In genomic region chr6:169530762-169531143, GRCh38 we compare ENCODE assay signal across 10 cellular contexts.
A peak's percentile ranks its signal among the peaks of the same experiment; 100 is the strongest.
DNase-seq lines count a peak whose midpoint lies in the region; ATAC-seq and TF ChIP-seq lines count a peak whose summit lies in the region.
"Had no signal": no experiment of that assay in that cellular context is flagged by ENCODE, and none has a peak within 500 bp of the region (broad histone marks: within the 10 kb centered on the region; RNA-seq: fewer than 3 reads in every experiment).

No MANE protein-coding gene starts in this region.

- no peak overlapping the region for H3K9ac ChIP-seq in stomach smooth muscle (ENCODE audit: low read length in 2 of 2)

- intact Hi-C loops in activated CD4-positive, alpha-beta memory T cell treated with anti-CD3 and anti-CD28 coated beads for 36 hours (cut with micrococcal nuclease) = loop anchor here (10.0 kb wide), 1 partner anchor 316 kb away; no protein-coding TSS in a partner anchor
- intact Hi-C loops in dorsolateral prefrontal cortex (cut with DNase I) = no loop called here

- TF ChIP-seq CTCF in GM10248 (IDR thresholded peaks at IDR 0.05; ENCODE audit: control extremely low read depth, extremely low read depth, low read depth, missing control alignments) (no peak), dorsolateral prefrontal cortex (IDR thresholded peaks at IDR 0.05 in 54 of 56, conservative IDR thresholded peaks at IDR 0.05 in 2 of 56; ENCODE audit: low read depth in 1 of 56, partially characterized antibody in 56 of 56) (no peak)

- peaks cover 8% of the 10 kb centered on the region for H3K27me3 Mint-ChIP-seq in activated T-cell treated with anti-CD3 and anti-CD28 coated beads, Interleukin-2, amount 50 U/mL, for 72 hours (ENCODE audit: low read depth)
- no peaks in the 10 kb centered on the region for H3K27me3 Mint-ChIP-seq in activated CD4-positive, alpha-beta memory T cell treated with anti-CD3 and anti-CD28 coated beads for 36 hours

- H3K9me3 ChIP-seq in stomach smooth muscle (ENCODE audit: control insufficient read depth in 2 of 2, low read length in 2 of 2) = peaks cover 7 to 11% of the 10 kb centered on the region in 2 donors

- POLR2A ChIA-PET in activated CD4-positive, alpha-beta memory T cell treated with anti-CD3 and anti-CD28 coated beads for 36 hours (lab: Charles Lee) = no interaction called here
- POLR2A ChIA-PET in GM10248 (lab: Yijun Ruan, JAX) = no interaction called here

- DNase-seq in activated T-cell treated with anti-CD3 and anti-CD28 coated beads, Interleukin-2, amount 50 U/mL, for 72 hours = peak; percentile 30 to 33
- no peak for DNase-seq in activated T-cell treated with anti-CD3 and anti-CD28 coated beads, Interleukin-2, amount 50 U/mL, for 48 hours
- DNase-seq in activated CD4-positive, alpha-beta memory T cell treated with anti-CD3 and anti-CD28 coated beads for 36 hours = peak; percentile 14
- DNase-seq in left kidney (ENCODE audit: low read depth, low spot score) (peak; percentile 11), GM10248 (ENCODE audit: extremely low spot score) (no peak), H4 (ENCODE audit: low spot score) (no peak), dorsolateral prefrontal cortex (no peak)
- DNase-seq: NCI-H187 treated with DMSO at 0.1 percent for 48 hours had no signal

- peaks cover 10% of the 10 kb centered on the region for H3K4me1 ChIP-seq in stomach smooth muscle (ENCODE audit: control insufficient read depth, insufficient read depth, low read length)

- peak; percentile 85 to 89 for ATAC-seq in activated T-cell treated with anti-CD3 and anti-CD28 coated beads, Interleukin-2, amount 50 U/mL, for 72 hours (replicated peaks in 1 of 2)

- peaks cover 11 to 13% of the 10 kb centered on the region in 2 donors for H3K36me3 Mint-ChIP-seq in activated T-cell treated with anti-CD3 and anti-CD28 coated beads, Interleukin-2, amount 50 U/mL, for 72 hours (ENCODE audit: insufficient read depth in 2 of 2)
- peaks cover 8% of the 10 kb centered on the region for H3K36me3 Mint-ChIP-seq in activated CD4-positive, alpha-beta memory T cell treated with anti-CD3 and anti-CD28 coated beads for 36 hours

- peak overlapping the region; percentile 77 for H3K27ac ChIP-seq in stomach smooth muscle (ENCODE audit: low read length)
- no peak overlapping the region for H3K27ac ChIP-seq in dorsolateral prefrontal cortex

- H3K9me3 Mint-ChIP-seq in activated T-cell treated with anti-CD3 and anti-CD28 coated beads, Interleukin-2, amount 50 U/mL, for 72 hours = peaks cover 1 to 7% of the 10 kb centered on the region in 2 donors
- H3K9me3 Mint-ChIP-seq in activated CD4-positive, alpha-beta memory T cell treated with anti-CD3 and anti-CD28 coated beads for 36 hours = peaks cover 19% of the 10 kb centered on the region

- H3K4me1 Mint-ChIP-seq in activated T-cell treated with anti-CD3 and anti-CD28 coated beads, Interleukin-2, amount 50 U/mL, for 72 hours (ENCODE audit: low read depth) = peaks cover 17% of the 10 kb centered on the region
- peaks cover 13% of the 10 kb centered on the region for H3K4me1 Mint-ChIP-seq in activated CD4-positive, alpha-beta memory T cell treated with anti-CD3 and anti-CD28 coated beads for 36 hours (ENCODE audit: low read depth)
- H3K4me1 Mint-ChIP-seq: mesothelial cell of epicardium had no signal

- no peak overlapping the region for H3K27ac Mint-ChIP-seq in activated T-cell treated with anti-CD3 and anti-CD28 coated beads, Interleukin-2, amount 50 U/mL, for 72 hours
- no peak overlapping the region for H3K27ac Mint-ChIP-seq in activated CD4-positive, alpha-beta memory T cell treated with anti-CD3 and anti-CD28 coated beads for 36 hours
- H3K27ac Mint-ChIP-seq: mesothelial cell of epicardium had no signal

- CTCF ChIA-PET in activated CD4-positive, alpha-beta memory T cell treated with anti-CD3 and anti-CD28 coated beads for 36 hours (lab: Charles Lee) = no interaction called here
- CTCF ChIA-PET in GM10248 (lab: Yijun Ruan, JAX) = interaction anchor here (1.0 to 1.5 kb wide), 3 partner anchors 10 to 18 kb away, joined by 3 to 6 read pairs (median 3); no protein-coding TSS in a partner anchor

- H3K27me3 ChIP-seq in stomach smooth muscle (ENCODE audit: control insufficient read depth in 1 of 2, insufficient read depth in 2 of 2, low read length in 2 of 2) (no peaks in the 10 kb centered on the region), dorsolateral prefrontal cortex (no peaks in the 10 kb centered on the region)

- peak overlapping the region in 1 of 2 donors; percentile 58 for H3K4me3 ChIP-seq in stomach smooth muscle (ENCODE audit: low read length in 2 of 2)
- no peak overlapping the region for H3K4me3 ChIP-seq in dorsolateral prefrontal cortex

- H3K36me3 ChIP-seq in stomach smooth muscle (ENCODE audit: control insufficient read depth in 2 of 2, insufficient read depth in 2 of 2, low read length in 2 of 2) = peaks cover 3% of the 10 kb centered on the region in 2 donors

- H3K4me3 Mint-ChIP-seq in activated T-cell treated with anti-CD3 and anti-CD28 coated beads, Interleukin-2, amount 50 U/mL, for 72 hours = peak overlapping the region; percentile 59 to 68
- no peak overlapping the region for H3K4me3 Mint-ChIP-seq in activated CD4-positive, alpha-beta memory T cell treated with anti-CD3 and anti-CD28 coated beads for 36 hours
- H3K4me3 Mint-ChIP-seq: mesothelial cell of epicardium had no signal

Comparison
In these comparisons a context has a peak if more than half of its experiments do, and no peak if none do; other contexts are left out.
1. DNase-seq: peak in activated T-cell treated with anti-CD3 and anti-CD28 coated beads, Interleukin-2, amount 50 U/mL, for 72 hours (2 of 2), activated CD4-positive, alpha-beta memory T cell treated with anti-CD3 and anti-CD28 coated beads for 36 hours (single experiment) and left kidney (single experiment); none in activated T-cell treated with anti-CD3 and anti-CD28 coated beads, Interleukin-2, amount 50 U/mL, for 48 hours (0 of 2), GM10248 (single experiment), H4 (single experiment) and dorsolateral prefrontal cortex (0 of 10).